ENCODE assay signal across 9 cellular contexts in the genomic region with DNA sequence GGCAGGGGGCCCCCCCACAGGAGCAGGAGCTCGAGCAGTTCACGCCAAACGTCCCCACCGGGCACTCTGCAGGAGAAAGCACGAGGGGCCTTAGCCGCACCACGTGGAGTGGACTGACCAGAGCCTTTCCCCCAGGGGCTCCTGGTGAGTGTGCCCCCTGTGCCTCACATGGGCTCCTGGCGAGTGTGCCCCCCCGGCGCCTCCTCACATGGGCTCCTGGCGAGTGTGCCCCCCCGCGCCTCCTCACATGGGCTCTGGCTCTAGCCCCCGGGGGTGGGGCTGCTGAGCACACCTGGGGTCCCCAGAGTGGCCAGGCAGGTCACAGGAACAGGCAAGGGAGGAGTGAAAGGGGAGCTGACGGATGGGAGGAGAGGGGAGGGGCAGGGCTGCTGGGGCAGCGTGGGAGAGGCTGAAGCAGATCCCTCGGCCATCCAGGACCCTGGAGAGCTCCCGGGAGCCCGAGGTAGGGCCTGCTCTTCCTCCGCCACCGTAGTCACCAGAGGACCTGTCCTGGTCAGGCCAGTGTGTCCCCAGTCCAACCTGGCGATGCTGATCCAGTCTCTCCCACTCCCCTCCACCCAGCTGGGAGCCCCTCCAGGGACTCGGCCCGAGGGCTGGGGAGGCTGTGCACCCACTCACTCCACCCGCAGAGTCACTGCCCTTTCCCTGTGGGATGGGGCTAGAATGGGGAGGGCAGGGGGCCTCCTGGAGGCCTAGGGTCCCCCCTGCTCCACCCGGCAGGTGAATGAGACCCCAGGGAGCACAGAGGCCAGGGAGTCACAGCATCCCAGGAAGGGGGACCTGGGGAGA. TPM values are rescaled to one million over a fixed set of nuclear protein-coding genes. Genes with fewer than 3 reads are reported as not detected.
A peak's percentile ranks its signal among the peaks of the same experiment; 100 is the strongest.
DNase-seq lines count a peak whose midpoint lies in the region; ATAC-seq and TF ChIP-seq lines count a peak whose summit lies in the region.
"Had no signal": no experiment of that assay in that cellular context is flagged by ENCODE, and none has a peak within 500 bp of the region (broad histone marks: within the 10 kb centered on the region; RNA-seq: fewer than 3 reads in every experiment).

No MANE protein-coding gene starts in this region.

- H3K36me3 ChIP-seq in ovary: no peaks in the 10 kb centered on the region

- intact Hi-C loops in ovary (cut with DNase I): no loop called here

- WGBS in ovary, 3 donors: 47 to 63% (median 50%) methylated on average over 25 to 26 of the region's 26 CpGs

- no peaks in the 10 kb centered on the region for H3K9me3 ChIP-seq in T-helper 17 cell (ENCODE audit: control insufficient read depth, low read length, poor library complexity, severe bottlenecking)
- H3K9me3 ChIP-seq in ovary: no peaks in the 10 kb centered on the region

- H3K4me1 ChIP-seq in ovary (ENCODE audit: insufficient read depth): no peaks in the 10 kb centered on the region

- TF ChIP-seq EP300 in ovary (IDR thresholded peaks at IDR 0.05): no peak

- ATAC-seq in T-helper 17 cell (peak; percentile 50), HG02840 (IDR thresholded peaks at IDR 0.05; ENCODE audit: low FRiP score, unreplicated experiment) (no peak)

- DNase-seq in NCI-H2227 (lab: John Stamatoyannopoulos, UW; ENCODE audit: unreplicated experiment): peak; percentile 19
- no peak for DNase-seq in NCI-H2227 treated with DMSO at 0.1 percent for 48 hours (lab: John Stamatoyannopoulos, UW)
- peak in 2 of 3 donors; percentile 23 to 45 for DNase-seq in T-helper 17 cell
- DNase-seq in fibroblast of the aortic adventitia (ENCODE audit: low read depth): peak; percentile 28
- peak; percentile 39 to 72 (median 58) for DNase-seq in ovary
- no peak for DNase-seq in NCI-H1930 (lab: John Stamatoyannopoulos, UW)
- no peak for DNase-seq in MV-4-11 (lab: John Stamatoyannopoulos, UW)
- DNase-seq: stimulated activated naive B cell treated with anti-CD40 and anti-IgM and Interleukin-4, amounts not matched to agents 10 μg/mL and 1 μg/mL and 100 μg/mL, for 72 hours had no signal

- TF ChIP-seq CTCF in fibroblast of the aortic adventitia (IDR thresholded peaks at IDR 0.05; ENCODE audit: insufficient read depth, low read length) (no peak), ovary (IDR thresholded peaks at IDR 0.05) (no peak)

- H3K4me3 ChIP-seq in fibroblast of the aortic adventitia (ENCODE audit: low read depth, low read length): no peak overlapping the region
- no peak overlapping the region for H3K4me3 ChIP-seq in ovary

- no peaks in the 10 kb centered on the region for H3K36me3 Mint-ChIP-seq in T-helper 17 cell (ENCODE audit: low read depth)

- no peaks in the 10 kb centered on the region for H3K27me3 Mint-ChIP-seq in T-helper 17 cell
- H3K27me3 Mint-ChIP-seq: stimulated activated naive B cell treated with anti-CD40 and anti-IgM and Interleukin-4, amounts not matched to agents 10 μg/mL and 1 μg/mL and 100 μg/mL, for 72 hours had no signal

- H3K27me3 ChIP-seq in ovary: no peaks in the 10 kb centered on the region

- no peak for TF ChIP-seq POLR2A in ovary (IDR thresholded peaks at IDR 0.05)

- H3K4me3 Mint-ChIP-seq in T-helper 17 cell: no peak overlapping the region
- H3K4me3 Mint-ChIP-seq: stimulated activated naive B cell treated with anti-CD40 and anti-IgM and Interleukin-4, amounts not matched to agents 10 μg/mL and 1 μg/mL and 100 μg/mL, for 72 hours had no signal

- H3K27ac ChIP-seq in ovary: no peak overlapping the region

- no peak overlapping the region for H3K27ac Mint-ChIP-seq in T-helper 17 cell
- H3K27ac Mint-ChIP-seq: stimulated activated naive B cell treated with anti-CD40 and anti-IgM and Interleukin-4, amounts not matched to agents 10 μg/mL and 1 μg/mL and 100 μg/mL, for 72 hours had no signal

- H3K4me1 Mint-ChIP-seq in T-helper 17 cell: peaks cover 3% of the 10 kb centered on the region

RNA-seq across cellular contexts. Expression of gene ARHGEF16, which starts 47.6 kb away (rescaled TPM):
- total RNA-seq in T-helper 17 cell: under 1 TPM in 1 of 2 donors, not detected in 1; 0.10 TPM
- 0.18 TPM in 1 of 2 replicates, not detected in the other for total RNA-seq in fibroblast of the aortic adventitia (ENCODE audit: low replicate concordance)
- total RNA-seq in ovary: 1 to 10 TPM in 6 of 7 donors, under 1 TPM in 1; 1.00 to 8.4 (median 2.5) TPM
- polyA plus RNA-seq in ovary: 1 to 10 TPM in 1 of 2 donors, under 1 TPM in 1; 0.13 to 1.7 TPM

Comparison
In these comparisons a context has a peak if more than half of its experiments do, and no peak if none do; other contexts are left out.
1. DNase-seq: peak in NCI-H2227 (single experiment), T-helper 17 cell (2 of 3), fibroblast of the aortic adventitia (single experiment) and ovary (5 of 5); none in NCI-H2227 treated with DMSO at 0.1 percent for 48 hours (single experiment), NCI-H1930 (0 of 2) and MV-4-11 (single experiment).